ENCODE assay signal across 1 cellular context in the genomic region with DNA sequence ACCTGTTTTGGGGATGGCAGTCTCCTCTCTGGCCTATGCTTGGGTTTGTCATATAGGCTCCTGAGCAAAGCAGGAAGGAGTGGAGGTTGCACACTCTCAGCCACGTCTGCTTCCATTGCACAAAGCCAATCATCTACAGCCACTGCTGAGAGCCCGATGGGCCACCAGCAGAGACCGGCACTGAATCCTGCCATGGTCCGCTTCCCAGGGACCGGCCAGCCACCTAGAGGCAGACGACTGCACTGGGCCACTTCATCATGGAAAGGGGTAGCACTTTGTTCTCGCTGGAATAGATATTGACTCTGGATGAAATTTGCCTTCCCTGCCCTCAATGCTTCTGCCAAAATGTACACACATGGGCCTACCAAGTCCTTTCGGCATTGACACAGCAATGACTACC.
TF ChIP-seq lines count a peak whose summit lies in the region.

No MANE protein-coding gene starts in this region.

TF ChIP-seq in GM12878, 131 proteins besides CTCF, POLR2A, EP300 and RAD21 (continued from another document):
- TF ChIP-seq, protein P1, sequence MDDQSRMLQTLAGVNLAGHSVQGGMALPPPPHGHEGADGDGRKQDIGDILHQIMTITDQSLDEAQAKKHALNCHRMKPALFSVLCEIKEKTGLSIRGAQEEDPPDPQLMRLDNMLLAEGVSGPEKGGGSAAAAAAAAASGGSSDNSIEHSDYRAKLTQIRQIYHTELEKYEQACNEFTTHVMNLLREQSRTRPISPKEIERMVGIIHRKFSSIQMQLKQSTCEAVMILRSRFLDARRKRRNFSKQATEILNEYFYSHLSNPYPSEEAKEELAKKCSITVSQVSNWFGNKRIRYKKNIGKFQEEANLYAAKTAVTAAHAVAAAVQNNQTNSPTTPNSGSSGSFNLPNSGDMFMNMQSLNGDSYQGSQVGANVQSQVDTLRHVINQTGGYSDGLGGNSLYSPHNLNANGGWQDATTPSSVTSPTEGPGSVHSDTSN (IDR thresholded peaks at IDR 0.05; ENCODE audit: insufficient replicate concordance, low read depth, low read length) = peak; percentile 3
- TF ChIP-seq SUPT20H (IDR thresholded peaks at IDR 0.05; ENCODE audit: borderline replicate concordance, control insufficient read depth, low read depth, low read length) = no peak
